Comparison of ENCODE assay signal across 25 cellular contexts in the genomic region with DNA sequence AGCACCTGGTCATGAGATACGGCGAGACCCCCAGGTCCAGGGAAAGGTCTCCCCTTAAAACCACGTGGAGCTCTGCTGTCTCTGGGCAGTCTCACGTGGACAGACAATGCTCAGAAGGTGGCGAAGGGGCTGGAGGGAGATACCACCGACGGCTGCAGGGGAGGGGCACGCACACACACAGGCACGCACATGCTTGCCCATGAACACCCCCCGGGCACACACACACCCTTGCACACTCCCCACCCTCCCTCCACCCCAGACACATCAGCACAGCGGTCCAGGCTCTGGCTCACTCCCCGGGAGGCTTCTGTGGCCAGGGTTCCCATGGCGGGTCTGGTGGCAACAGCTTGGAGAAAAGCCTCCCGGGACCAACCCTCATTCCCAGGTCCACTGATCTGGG. TPM values are rescaled to one million over a fixed set of nuclear protein-coding genes. Genes with fewer than 3 reads are reported as not detected.
DNase-seq lines count a peak whose midpoint lies in the region; ATAC-seq, FAIRE-seq and TF ChIP-seq lines count a peak whose summit lies in the region.
"Had no signal": no experiment of that assay in that cellular context is flagged by ENCODE, and none has a peak within 500 bp of the region (broad histone marks: within the 10 kb centered on the region; RNA-seq: fewer than 3 reads in every experiment).

No MANE protein-coding gene starts in this region.

- H3K27ac ChIP-seq in BLaER1 = 0 out of 2 replicates have a peak overlapping the region, but pooled peaks have one; percentile 0
- no peak overlapping the region for H3K27ac ChIP-seq in GM12878 (ENCODE audit: control insufficient read depth, insufficient read depth)
- no peak overlapping the region for H3K27ac ChIP-seq in neuronal stem cell (replicated peaks; ENCODE audit: low read length)

- TF ChIP-seq EP300 in GM12878 (IDR thresholded peaks at IDR 0.05; ENCODE audit: borderline replicate concordance in 1 of 2, control insufficient read depth in 1 of 2, low read depth in 2 of 2, low read length in 2 of 2) = no peak

- no peak overlapping the region for H3K14ac ChIP-seq in neuronal stem cell (ENCODE audit: low read length)

- no peaks in the 10 kb centered on the region for H3K36me3 ChIP-seq in BLaER1
- H3K36me3 ChIP-seq in GM12878 (ENCODE audit: control insufficient read depth in 2 of 2, insufficient read depth in 2 of 2, low read length in 1 of 2) = no peaks in the 10 kb centered on the region; a peak in 1 of 4 replicates
- peaks cover 0 to 2% of the 10 kb centered on the region in 2 donors for H3K36me3 ChIP-seq in neuronal stem cell (replicated peaks in 1 of 2; ENCODE audit: control insufficient read depth in 2 of 2, insufficient read depth in 2 of 2, low read length in 2 of 2)
- no peaks in the 10 kb centered on the region for H3K36me3 ChIP-seq in MG63

- H2BK120ac ChIP-seq in neuronal stem cell (ENCODE audit: low read depth, low read length) = no peak overlapping the region

- SMC1A ChIA-PET in GM12878 (lab: Charles Lee; ENCODE audit: uncharacterized antibody, unreplicated experiment) = no interaction called here

- H3K9me3 ChIP-seq in BLaER1 (no peaks in the 10 kb centered on the region), GM12878 (replicated peaks; ENCODE audit: control insufficient read depth, insufficient read depth, low read length) (no peaks in the 10 kb centered on the region), neuronal stem cell (replicated peaks in 1 of 2; ENCODE audit: control insufficient read depth in 2 of 2, insufficient read depth in 1 of 2, low read depth in 1 of 2, low read length in 2 of 2) (peaks cover 3 to 4% of the 10 kb centered on the region in 2 donors), MG63 (no peaks in the 10 kb centered on the region)

- no peak for ATAC-seq in GM12878
- ATAC-seq in GM18907 (IDR thresholded peaks at IDR 0.05; ENCODE audit: unreplicated experiment) = no peak
- ATAC-seq: CD8-positive, alpha-beta T cell had no signal

- DNase-seq in NB4 (ENCODE audit: low read depth) (peak; percentile 19), GM12878 (ENCODE audit: low read depth, low spot score) (no peak), neuronal stem cell (ENCODE audit: low spot score) (no peak), MG63 (no peak)
- DNase-seq in activated CD4-positive, alpha-beta T cell treated with anti-CD3 and anti-CD28 coated beads, Interleukin-2, amount 50 U/mL, for 4 hours = no peak
- DNase-seq: ACHN; C1 segment of cervical spinal cord; CD8-positive, alpha-beta T cell; GOT3; HFFc6; Kasumi-1; NCI-H1092 treated with DMSO at 0.1 percent for 48 hours; NCI-H1436 treated with DMSO at 0.1 percent for 48 hours; NCI-H2029; NCI-H2171; NCI-H345; NCI-H524; NCI-H774; NK-92 treated with Interleukin-12 subunit alpha and Interleukin-12 subunit beta, amount 100 ng/mL, for 24 hours; SHP77 had no signal

- H3K79me2 ChIP-seq in GM12878 (ENCODE audit: control insufficient read depth, insufficient read depth, low read length) = no peaks in the 10 kb centered on the region

- CTCF ChIA-PET in GM12878 (lab: Yijun Ruan, JAX) = interaction anchor here (2.9 kb wide), 1 partner anchor 235 kb away, joined by 8 read pairs; no protein-coding TSS in a partner anchor

- H4K20me1 ChIP-seq in BLaER1 (no peaks in the 10 kb centered on the region), GM12878 (ENCODE audit: control insufficient read depth, insufficient read depth) (no peaks in the 10 kb centered on the region)

- H3K9ac ChIP-seq in BLaER1 (peak overlapping the region; percentile 18; the same call in 1 of the 2 replicates), GM12878 (ENCODE audit: control insufficient read depth, insufficient read depth, low read length) (no peak overlapping the region), neuronal stem cell (ENCODE audit: low read depth, low read length, poor library complexity) (no peak overlapping the region)

- RAD21 ChIA-PET in GM12878 (lab: Charles Lee; ENCODE audit: unreplicated experiment) = no interaction called here

- no peak overlapping the region for H3K4ac ChIP-seq in neuronal stem cell (ENCODE audit: low read length)

- intact Hi-C loops in GM12878 (cut with micrococcal nuclease; ENCODE audit: unreplicated experiment) = no loop called here

- TF ChIP-seq RAD21 in GM12878 (IDR thresholded peaks at IDR 0.05; ENCODE audit: insufficient read depth, low read depth, low read length) = no peak

- TF ChIP-seq POLR2A in NB4 (IDR thresholded peaks at IDR 0.05; ENCODE audit: extremely low read depth, insufficient read length) (no peak), GM12878 (IDR thresholded peaks at IDR 0.05; ENCODE audit: low read depth, low read length) (no peak)

- peak overlapping the region; percentile 13 for H3K18ac ChIP-seq in neuronal stem cell (ENCODE audit: low read length)

- peaks cover 66% of the 10 kb centered on the region for H3K4me1 ChIP-seq in BLaER1
- no peaks in the 10 kb centered on the region for H3K4me1 ChIP-seq in GM12878 (ENCODE audit: control insufficient read depth, insufficient read depth, low read length)
- H3K4me1 ChIP-seq in neuronal stem cell (ENCODE audit: control insufficient read depth in 2 of 2, insufficient read depth in 1 of 2, low read depth in 1 of 2, low read length in 2 of 2) = peaks cover 13 to 17% of the 10 kb centered on the region in 2 donors

- peaks cover 4% of the 10 kb centered on the region for H3K79me1 ChIP-seq in neuronal stem cell (ENCODE audit: low read depth, low read length)

- in situ Hi-C loops in GM12878 (cut with MboI) = no loop called here

- H3K4me3 ChIP-seq in BLaER1 = no peak overlapping the region
- H3K4me3 ChIP-seq in NB4 (ENCODE audit: low read depth, low read length) = no peak overlapping the region
- no peak overlapping the region for H3K4me3 ChIP-seq in GM12878
- H3K4me3 ChIP-seq in neuronal stem cell (ENCODE audit: low read length in 2 of 2) = no peak overlapping the region
- no peak overlapping the region for H3K4me3 ChIP-seq in MG63

- peak overlapping the region; percentile 91 for H3K4me2 ChIP-seq in BLaER1
- H3K4me2 ChIP-seq in GM12878 (ENCODE audit: control insufficient read depth, insufficient read depth) = no peak overlapping the region
- no peak overlapping the region for H3K4me2 ChIP-seq in neuronal stem cell (ENCODE audit: insufficient read depth, low read length, poor library complexity, severe bottlenecking)

- FAIRE-seq in GM12878 (lab: Jason Lieb, UNC) = no peak
- FAIRE-seq: G401.6, GM18507, GM19239 had no signal

- H2AFZ ChIP-seq in GM12878 (ENCODE audit: control insufficient read depth, low read depth, low read length) (no peak overlapping the region), neuronal stem cell (ENCODE audit: low read length) (no peak overlapping the region)

- no peak overlapping the region for H2BK15ac ChIP-seq in neuronal stem cell (ENCODE audit: low read length)

- H2BK12ac ChIP-seq in neuronal stem cell (ENCODE audit: low read length) = no peak overlapping the region

- no TSS peak for BruUV-seq in GM12878 (replicated peaks; lab: Mats Ljungman, UMichigan)

- H3K27me3 ChIP-seq in BLaER1 = no peaks in the 10 kb centered on the region
- H3K27me3 ChIP-seq in GM12878 (replicated peaks in 1 of 2; ENCODE audit: control insufficient read depth in 2 of 2, insufficient read depth in 2 of 2, low read length in 1 of 2) = no peaks in the 10 kb centered on the region
- peaks cover 0 to 1% (median 0%) of the 10 kb centered on the region in 3 experiments for H3K27me3 ChIP-seq in neuronal stem cell (ENCODE audit: control insufficient read depth in 3 of 3, insufficient read depth in 3 of 3, low read depth in 1 of 3, low read length in 3 of 3)
- H3K27me3 ChIP-seq in MG63 = no peaks in the 10 kb centered on the region

- H4K91ac ChIP-seq in neuronal stem cell (ENCODE audit: low read depth, low read length, poor library complexity) = no peak overlapping the region

- POLR2A ChIA-PET in GM12878 (lab: Charles Lee) = no interaction called here

- H3K23ac ChIP-seq in neuronal stem cell (ENCODE audit: low read depth, low read length, poor library complexity) = no peak overlapping the region

- TF ChIP-seq CTCF in NB4 (IDR thresholded peaks at IDR 0.05; ENCODE audit: low read depth, low read length) (no peak), GM12878 (IDR thresholded peaks at IDR 0.05 in 2 of 3, conservative IDR thresholded peaks at IDR 0.05 in 1 of 3; ENCODE audit: control insufficient read depth in 2 of 3, extremely low read depth in 1 of 3, insufficient read depth in 1 of 3, low read depth in 3 of 3, low read length in 3 of 3) (no peak)

- H4K8ac ChIP-seq in neuronal stem cell (ENCODE audit: low read depth, low read length) = no peak overlapping the region

- H2BK5ac ChIP-seq in neuronal stem cell (ENCODE audit: low read length) = no peak overlapping the region

- no peak overlapping the region for H2AK5ac ChIP-seq in neuronal stem cell (ENCODE audit: low read depth, low read length)

- 87% methylated on average over 14 of the region's 14 CpGs for WGBS in GM12878 (ENCODE audit: insufficient coverage, insufficient replicate concordance, low lambda C conversion rate, missing lambda C conversion rate)
- no CpG with 5 or more reads among the region's 14 CpGs for WGBS in neuronal stem cell (ENCODE audit: extremely low coverage in 2 of 2, insufficient read length in 2 of 2, insufficient replicate concordance in 1 of 2), 2 donors

RNA-seq across cellular contexts. Expression of a gene that starts 37.6 kb away (rescaled TPM):
- total RNA-seq in GM12878 (2013; cell fraction: nucleolus; rRNA removed) = 14.1 and 16.0 TPM in 2 replicates
- total RNA-seq in GM12878 (2014; rRNA removed) = 4.7 and 6.7 TPM in 2 replicates
- total RNA-seq in GM12878 (2014; rRNA removed; fragmentation: Illumina TruSeq; extraction: Trizol) = 2.0 and 2.8 TPM in 2 replicates
- total RNA-seq in GM12878 (2021) = 15.9 and 19.6 TPM in 2 replicates
- polyA plus RNA-seq in GM12878 (2011; ENCODE audit: low read depth) = 1.1 TPM
- polyA plus RNA-seq in GM12878 (2011; rRNA removed) = 0.61 and 2.0 TPM in 2 replicates
- 2.1 and 3.8 TPM in 2 replicates for polyA plus RNA-seq in GM12878 (2011; cell fraction: cytosol; rRNA removed)
- 5.4 and 10.5 TPM in 2 replicates for polyA plus RNA-seq in GM12878 (2011; cell fraction: nucleus; rRNA removed)
- polyA plus RNA-seq in GM12878 (2012) = 3.4 TPM in 2 replicates
- 0.95 and 2.7 TPM in 2 replicates for polyA plus RNA-seq in GM12878 (2014; fragmentation: Illumina TruSeq; extraction: Trizol)
- 1 to 10 TPM in 1 of 2 experiments, under 1 TPM in 1; 0.80 to 1.1 TPM for polyA plus RNA-seq in GM12878 (2014; fragmentation: Nextera tagmentation; extraction: Ambion mirVana)
- polyA plus RNA-seq in GM12878 (2014; rRNA removed) = 10.0 and 11.3 TPM in 2 replicates
- 10 to 100 TPM; 13.6 to 14.8 TPM for polyA plus RNA-seq in GM12878 (2016; fragmentation: Nextera tagmentation; extraction: Ambion mirVana)
- polyA minus RNA-seq in GM12878 (2011; rRNA and poly(A)+ RNA removed) = 4.2 and 6.3 TPM in 2 replicates
- 4.8 and 5.6 TPM in 2 replicates for polyA minus RNA-seq in GM12878 (2011; cell fraction: cytosol; rRNA and poly(A)+ RNA removed)
- polyA minus RNA-seq in GM12878 (2011; cell fraction: nucleus; rRNA and poly(A)+ RNA removed) = 3.7 and 7.7 TPM in 2 replicates
- 5.1 TPM for polyA plus RNA-seq in neuronal stem cell (2013, experiment 1 of 2)
- polyA plus RNA-seq in neuronal stem cell (2013, experiment 2 of 2) = 5.4 TPM
- 0.79 and 2.7 TPM in 2 replicates for total RNA-seq in MG63 (2014; rRNA removed; shearing (Covaris generic); ENCODE audit: low replicate concordance)

RNA-seq across cellular contexts. Expression of a gene that starts 52.4 kb away (rescaled TPM):
- total RNA-seq in GM12878 (2013; cell fraction: nucleolus; rRNA removed) = 38.2 and 49.8 TPM in 2 replicates
- 6.5 and 6.8 TPM in 2 replicates for total RNA-seq in GM12878 (2014; rRNA removed)
- total RNA-seq in GM12878 (2014; rRNA removed; fragmentation: Illumina TruSeq; extraction: Trizol) = 10.6 and 11.5 TPM in 2 replicates
- total RNA-seq in GM12878 (2021) = 31.3 and 31.7 TPM in 2 replicates
- 7.4 TPM for polyA plus RNA-seq in GM12878 (2011; ENCODE audit: low read depth)
- polyA plus RNA-seq in GM12878 (2011; rRNA removed) = 3.9 and 4.0 TPM in 2 replicates
- polyA plus RNA-seq in GM12878 (2011; cell fraction: cytosol; rRNA removed) = 5.7 and 7.9 TPM in 2 replicates
- 13.3 and 22.8 TPM in 2 replicates for polyA plus RNA-seq in GM12878 (2011; cell fraction: nucleus; rRNA removed)
- polyA plus RNA-seq in GM12878 (2012) = 13.4 and 15.7 TPM in 2 replicates
- polyA plus RNA-seq in GM12878 (2014; fragmentation: Illumina TruSeq; extraction: Trizol) = 10.3 and 18.2 TPM in 2 replicates
- polyA plus RNA-seq in GM12878 (2014; fragmentation: Nextera tagmentation; extraction: Ambion mirVana) = under 1 TPM; 0.02 to 0.10 TPM
- 13.7 and 17.2 TPM in 2 replicates for polyA plus RNA-seq in GM12878 (2014; rRNA removed)
- polyA plus RNA-seq in GM12878 (2016; fragmentation: Nextera tagmentation; extraction: Ambion mirVana) = 1 to 10 TPM; 1.0 to 1.2 TPM
- polyA minus RNA-seq in GM12878 (2011; rRNA and poly(A)+ RNA removed) = 10.2 and 17.6 TPM in 2 replicates
- 12.0 and 17.7 TPM in 2 replicates for polyA minus RNA-seq in GM12878 (2011; cell fraction: cytosol; rRNA and poly(A)+ RNA removed)
- polyA minus RNA-seq in GM12878 (2011; cell fraction: nucleus; rRNA and poly(A)+ RNA removed) = 10.3 and 17.7 TPM in 2 replicates
- 33.6 TPM for polyA plus RNA-seq in neuronal stem cell (2013, experiment 1 of 2)
- 37.1 TPM for polyA plus RNA-seq in neuronal stem cell (2013, experiment 2 of 2)
- 17.3 and 25.0 TPM in 2 replicates for total RNA-seq in MG63 (2014; rRNA removed; shearing (Covaris generic); ENCODE audit: low replicate concordance)

RNA-seq across cellular contexts. Expression of a gene that starts 54.4 kb away (rescaled TPM):
- 1,974 and 2,098 TPM in 2 replicates for total RNA-seq in GM12878 (2013; cell fraction: nucleolus; rRNA removed)
- 5,201 and 6,104 TPM in 2 replicates for total RNA-seq in GM12878 (2014; rRNA removed)
- 5,689 and 6,359 TPM in 2 replicates for total RNA-seq in GM12878 (2014; rRNA removed; fragmentation: Illumina TruSeq; extraction: Trizol)
- 16,196 and 16,641 TPM in 2 replicates for total RNA-seq in GM12878 (2021)
- polyA plus RNA-seq in GM12878 (2011; ENCODE audit: low read depth) = 7,864 TPM
- polyA plus RNA-seq in GM12878 (2011; rRNA removed) = 1,147 and 2,786 TPM in 2 replicates
- 3,130 and 4,314 TPM in 2 replicates for polyA plus RNA-seq in GM12878 (2011; cell fraction: cytosol; rRNA removed)
- 6,255 and 8,387 TPM in 2 replicates for polyA plus RNA-seq in GM12878 (2011; cell fraction: nucleus; rRNA removed)
- 9,522 and 10,892 TPM in 2 replicates for polyA plus RNA-seq in GM12878 (2012)
- polyA plus RNA-seq in GM12878 (2014; fragmentation: Illumina TruSeq; extraction: Trizol) = 10,962 and 12,114 TPM in 2 replicates
- over 10,000 TPM; 10,715 to 12,414 TPM for polyA plus RNA-seq in GM12878 (2014; fragmentation: Nextera tagmentation; extraction: Ambion mirVana)
- 5,798 and 7,688 TPM in 2 replicates for polyA plus RNA-seq in GM12878 (2014; rRNA removed)
- over 10,000 TPM; 31,192 to 31,914 TPM for polyA plus RNA-seq in GM12878 (2016; fragmentation: Nextera tagmentation; extraction: Ambion mirVana)
- 3,368 and 4,052 TPM in 2 replicates for polyA minus RNA-seq in GM12878 (2011; rRNA and poly(A)+ RNA removed)
- 3,847 and 4,043 TPM in 2 replicates for polyA minus RNA-seq in GM12878 (2011; cell fraction: cytosol; rRNA and poly(A)+ RNA removed)
- 1,573 and 2,410 TPM in 2 replicates for polyA minus RNA-seq in GM12878 (2011; cell fraction: nucleus; rRNA and poly(A)+ RNA removed)
- polyA plus RNA-seq in neuronal stem cell (2013, experiment 1 of 2) = 6,691 TPM
- polyA plus RNA-seq in neuronal stem cell (2013, experiment 2 of 2) = 6,867 TPM
- 1,106 and 1,129 TPM in 2 replicates for total RNA-seq in MG63 (2014; rRNA removed; shearing (Covaris generic); ENCODE audit: low replicate concordance)
